Comparison of ENCODE assay signal across 14 cellular contexts in the genomic region with DNA sequence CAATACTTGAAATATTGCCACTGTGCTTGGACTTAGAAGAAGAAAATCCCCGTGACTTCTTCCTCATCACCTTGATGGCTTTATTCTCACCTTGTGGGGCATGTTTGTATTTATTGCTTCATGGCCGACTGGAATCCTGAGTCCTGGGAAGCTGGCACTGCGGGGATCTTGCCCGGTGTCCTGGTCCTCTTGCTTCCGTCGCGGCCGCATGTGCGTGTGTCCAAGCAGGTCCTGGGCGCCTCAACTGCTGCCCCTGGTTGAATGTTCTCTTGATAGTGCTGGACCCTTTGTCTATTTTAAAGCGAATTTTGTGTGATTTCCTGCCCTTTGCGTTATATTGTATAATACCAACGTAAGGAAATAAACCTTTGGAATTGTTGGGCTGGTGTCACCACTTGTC.
"Had no signal": no experiment of that assay in that cellular context is flagged by ENCODE, and none has a peak within 500 bp of the region (broad histone marks: within the 10 kb centered on the region; RNA-seq: fewer than 3 reads in every experiment).

No MANE protein-coding gene starts in this region.

- H3K36me3 ChIP-seq: ovary, uterus had no signal

- H3K9me3 ChIP-seq: ovary, thyroid gland, uterus had no signal

- H3K4me1 Mint-ChIP-seq: endodermal cell had no signal

- H3K27ac Mint-ChIP-seq: endodermal cell; T-helper 2 cell treated with Interferon-gamma antibody and Interleukin-4, amounts not matched to agents 5 μg/mL and 100 μg/mL, for 36 hours had no signal

- ATAC-seq: activated naive CD4-positive, alpha-beta T cell treated with anti-CD3 and anti-CD28 coated beads, Interleukin-2, amount 50 U/mL, for 72 hours; activated T-cell treated with anti-CD3 and anti-CD28 coated beads, Interleukin-2, amount 50 U/mL, for 4 hours had no signal

- H3K27ac ChIP-seq: ovary, thyroid gland, uterus had no signal

- H3K27me3 ChIP-seq: ovary, thyroid gland, uterus had no signal

- H3K36me3 Mint-ChIP-seq: activated naive CD4-positive, alpha-beta T cell treated with anti-CD3 and anti-CD28 coated beads, Interleukin-2, amount 50 U/mL, for 72 hours had no signal

- DNase-seq: activated CD4-positive, alpha-beta T cell treated with anti-CD3 and anti-CD28 coated beads for 1 hour; activated CD4-positive, alpha-beta T cell treated with anti-CD3 and anti-CD28 coated beads, Interleukin-2, amount 50 U/mL, for 48 hours; activated effector memory CD4-positive, alpha-beta T cell treated with anti-CD3 and anti-CD28 coated beads, Interleukin-2, amount 50 U/mL, for 16 hours; activated T-cell treated with anti-CD3 and anti-CD28 coated beads, Interleukin-2, amount 50 U/mL, for 4 hours; anterior cingulate cortex; endodermal cell; mesenchymal stem cell; stimulated activated CD4-positive, alpha-beta T cell treated with anti-CD3 and anti-CD28 coated beads, Interleukin-15, amount 100 ng/mL, for 24 hours; stimulated activated CD4-positive, alpha-beta T cell treated with anti-CD3 and anti-CD28 coated beads, Interleukin-4, amount 100 ng/mL, for 4 hours; thyroid gland; uterus had no signal

- H3K4me3 Mint-ChIP-seq: activated T-cell treated with anti-CD3 and anti-CD28 coated beads, Interleukin-2, amount 50 U/mL, for 4 hours; endodermal cell; T-helper 2 cell treated with Interferon-gamma antibody and Interleukin-4, amounts not matched to agents 5 μg/mL and 100 μg/mL, for 36 hours had no signal

- H3K9me3 Mint-ChIP-seq: activated naive CD4-positive, alpha-beta T cell treated with anti-CD3 and anti-CD28 coated beads, Interleukin-2, amount 50 U/mL, for 72 hours; activated T-cell treated with anti-CD3 and anti-CD28 coated beads, Interleukin-2, amount 50 U/mL, for 4 hours; T-helper 2 cell treated with Interferon-gamma antibody and Interleukin-4, amounts not matched to agents 5 μg/mL and 100 μg/mL, for 36 hours had no signal

- H3K4me3 ChIP-seq: ovary, thyroid gland, uterus had no signal

- H3K4me1 ChIP-seq: thyroid gland, uterus had no signal
